In genomic region chr2:173752152-173752551, GRCh38 we compare ENCODE assay signal across 10 cellular contexts.
DNase-seq lines count a peak whose midpoint lies in the region; ATAC-seq lines count a peak whose summit lies in the region.
"Had no signal": no experiment of that assay in that cellular context is flagged by ENCODE, and none has a peak within 500 bp of the region (broad histone marks: within the 10 kb centered on the region; RNA-seq: fewer than 3 reads in every experiment).

No MANE protein-coding gene starts in this region.

- peak; percentile 61 for DNase-seq in DMS 273 (lab: John Stamatoyannopoulos, UW; ENCODE audit: unreplicated experiment)
- DNase-seq in DMS 273 treated with DMSO at 0.1 percent for 48 hours (lab: John Stamatoyannopoulos, UW): no peak
- peak; percentile 56 to 59 for DNase-seq in Kasumi-1 (lab: John Stamatoyannopoulos, UW)
- DNase-seq in astrocyte of the hippocampus (ENCODE audit: low read depth, low spot score): peak; percentile 39
- peak; percentile 25 for DNase-seq in myocyte (ENCODE audit: low read depth)
- no peak for DNase-seq in NCI-H1048 (lab: John Stamatoyannopoulos, UW)
- DNase-seq: activated B cell treated with CpG ODN at 0.5 μM for 24 hours had no signal

- ATAC-seq in GM21825 (IDR thresholded peaks at IDR 0.05; ENCODE audit: unreplicated experiment) (no peak), GM18867 (IDR thresholded peaks at IDR 0.05; ENCODE audit: unreplicated experiment) (no peak)
- ATAC-seq: naive thymus-derived CD4-positive, alpha-beta T cell had no signal

Comparison
In these comparisons a context has a peak if more than half of its experiments do, and no peak if none do; other contexts are left out.
1. DNase-seq: peak in DMS 273 (single experiment), Kasumi-1 (2 of 2), astrocyte of the hippocampus (single experiment) and myocyte (single experiment); none in DMS 273 treated with DMSO at 0.1 percent for 48 hours (single experiment) and NCI-H1048 (single experiment).